In genomic region chr2:103945083-103945482, GRCh38 we compare ENCODE assay signal across 7 cellular contexts.
"Had no signal": no experiment of that assay in that cellular context is flagged by ENCODE, and none has a peak within 500 bp of the region (broad histone marks: within the 10 kb centered on the region; RNA-seq: fewer than 3 reads in every experiment).

No MANE protein-coding gene starts in this region.

- DNase-seq: GDM1, GF-D8 had no signal

- FAIRE-seq: GM12878, GM12891, GM12892, GM18507, GM19239 had no signal

- ATAC-seq: GM12878 had no signal

- H3K4me3 ChIP-seq: GM12878 had no signal
